Comparison of ENCODE assay signal across 20 cellular contexts in genomic region chr12:109938947-109939346, GRCh38.
DNase-seq lines count a peak whose midpoint lies in the region; ATAC-seq and TF ChIP-seq lines count a peak whose summit lies in the region.
"Had no signal": no experiment of that assay in that cellular context is flagged by ENCODE, and none has a peak within 500 bp of the region (broad histone marks: within the 10 kb centered on the region; RNA-seq: fewer than 3 reads in every experiment).

No MANE protein-coding gene starts in this region.

- DNase-seq in stimulated activated naive CD8-positive, alpha-beta T cell treated with anti-CD3 and anti-CD28 coated beads, Interleukin-15, amount 100 ng/mL, for 72 hours: no peak
- peak; percentile 50 for DNase-seq in islet precursor cell
- no peak for DNase-seq in nephron progenitor cell
- DNase-seq in stimulated activated effector memory CD8-positive, alpha-beta T cell treated with anti-CD3 and anti-CD28 coated beads, Interleukin-12 subunit alpha, Interleukin-12 subunit beta, amount 100 ng/mL, for 72 hours (ENCODE audit: low spot score in 2 of 2): no peak
- DNase-seq in NCI-H2081 (lab: John Stamatoyannopoulos, UW): no peak
- no peak for DNase-seq in nucleus accumbens (lab: John Stamatoyannopoulos, UW)
- DNase-seq: 8988T; C1 segment of cervical spinal cord; Calu3; CD4-positive, alpha-beta memory T cell; COR-L47; DMS53; DMS79 treated with DMSO at 0.1 percent for 48 hours; GF-D8; H9 had no signal

- peak overlapping the region; percentile 1 for H3K27ac Mint-ChIP-seq in stimulated activated naive CD8-positive, alpha-beta T cell treated with anti-CD3 and anti-CD28 coated beads, Interleukin-15, Interleukin-2, amounts not matched to agents 100 ng/mL and 50 ng/mL, for 24 hours
- H3K27ac Mint-ChIP-seq in stimulated activated naive CD8-positive, alpha-beta T cell treated with anti-CD3 and anti-CD28 coated beads, Interleukin-15, amount 100 ng/mL, for 72 hours: peak overlapping the region in 1 of 2 donors; percentile 6
- H3K27ac Mint-ChIP-seq in nephron progenitor cell: peak overlapping the region; percentile 50
- H3K27ac Mint-ChIP-seq in stimulated activated effector memory CD8-positive, alpha-beta T cell treated with anti-CD3 and anti-CD28 coated beads, Interleukin-12 subunit alpha, Interleukin-12 subunit beta, amount 100 ng/mL, for 72 hours: peak overlapping the region; percentile 26
- H3K27ac Mint-ChIP-seq: GM23338, H9 had no signal

- H3K4me1 Mint-ChIP-seq in stimulated activated naive CD8-positive, alpha-beta T cell treated with anti-CD3 and anti-CD28 coated beads, Interleukin-15, Interleukin-2, amounts not matched to agents 100 ng/mL and 50 ng/mL, for 24 hours (ENCODE audit: low read depth): no peaks in the 10 kb centered on the region
- no peaks in the 10 kb centered on the region for H3K4me1 Mint-ChIP-seq in stimulated activated naive CD8-positive, alpha-beta T cell treated with anti-CD3 and anti-CD28 coated beads, Interleukin-15, amount 100 ng/mL, for 72 hours
- peaks cover 6% of the 10 kb centered on the region for H3K4me1 Mint-ChIP-seq in nephron progenitor cell
- no peaks in the 10 kb centered on the region for H3K4me1 Mint-ChIP-seq in stimulated activated effector memory CD8-positive, alpha-beta T cell treated with anti-CD3 and anti-CD28 coated beads, Interleukin-12 subunit alpha, Interleukin-12 subunit beta, amount 100 ng/mL, for 72 hours
- H3K4me1 Mint-ChIP-seq: GM23338, H9 had no signal

- TF ChIP-seq CTCF in nephron progenitor cell (IDR thresholded peaks at IDR 0.05): no peak

- H3K9me3 Mint-ChIP-seq in stimulated activated naive CD8-positive, alpha-beta T cell treated with anti-CD3 and anti-CD28 coated beads, Interleukin-15, Interleukin-2, amounts not matched to agents 100 ng/mL and 50 ng/mL, for 24 hours: no peaks in the 10 kb centered on the region
- no peaks in the 10 kb centered on the region for H3K9me3 Mint-ChIP-seq in stimulated activated naive CD8-positive, alpha-beta T cell treated with anti-CD3 and anti-CD28 coated beads, Interleukin-15, amount 100 ng/mL, for 72 hours
- no peaks in the 10 kb centered on the region for H3K9me3 Mint-ChIP-seq in nephron progenitor cell
- no peaks in the 10 kb centered on the region for H3K9me3 Mint-ChIP-seq in stimulated activated effector memory CD8-positive, alpha-beta T cell treated with anti-CD3 and anti-CD28 coated beads, Interleukin-12 subunit alpha, Interleukin-12 subunit beta, amount 100 ng/mL, for 72 hours
- H3K9me3 Mint-ChIP-seq: CD4-positive, alpha-beta memory T cell; GM23338; H9 had no signal

- no peak for ATAC-seq in stimulated activated naive CD8-positive, alpha-beta T cell treated with anti-CD3 and anti-CD28 coated beads, Interleukin-15, amount 100 ng/mL, for 72 hours
- no peak for ATAC-seq in stimulated activated effector memory CD8-positive, alpha-beta T cell treated with anti-CD3 and anti-CD28 coated beads, Interleukin-12 subunit alpha, Interleukin-12 subunit beta, amount 100 ng/mL, for 72 hours
- no peak for ATAC-seq in GM18867 (IDR thresholded peaks at IDR 0.05; ENCODE audit: unreplicated experiment)
- ATAC-seq: A549, GM23338, HCT116 had no signal

- no peak overlapping the region for H3K4me3 Mint-ChIP-seq in stimulated activated naive CD8-positive, alpha-beta T cell treated with anti-CD3 and anti-CD28 coated beads, Interleukin-15, Interleukin-2, amounts not matched to agents 100 ng/mL and 50 ng/mL, for 24 hours
- H3K4me3 Mint-ChIP-seq in stimulated activated naive CD8-positive, alpha-beta T cell treated with anti-CD3 and anti-CD28 coated beads, Interleukin-15, amount 100 ng/mL, for 72 hours: no peak overlapping the region
- no peak overlapping the region for H3K4me3 Mint-ChIP-seq in nephron progenitor cell
- H3K4me3 Mint-ChIP-seq in stimulated activated effector memory CD8-positive, alpha-beta T cell treated with anti-CD3 and anti-CD28 coated beads, Interleukin-12 subunit alpha, Interleukin-12 subunit beta, amount 100 ng/mL, for 72 hours: no peak overlapping the region
- H3K4me3 Mint-ChIP-seq: CD4-positive, alpha-beta memory T cell; GM23338; H9 had no signal

- peaks cover 50% of the 10 kb centered on the region for H3K36me3 Mint-ChIP-seq in stimulated activated naive CD8-positive, alpha-beta T cell treated with anti-CD3 and anti-CD28 coated beads, Interleukin-15, Interleukin-2, amounts not matched to agents 100 ng/mL and 50 ng/mL, for 24 hours (ENCODE audit: low read depth)
- peaks cover 54% of the 10 kb centered on the region for H3K36me3 Mint-ChIP-seq in nephron progenitor cell (ENCODE audit: low read depth)
- peaks cover 85% of the 10 kb centered on the region for H3K36me3 Mint-ChIP-seq in stimulated activated effector memory CD8-positive, alpha-beta T cell treated with anti-CD3 and anti-CD28 coated beads, Interleukin-12 subunit alpha, Interleukin-12 subunit beta, amount 100 ng/mL, for 72 hours

- no peaks in the 10 kb centered on the region for H3K27me3 Mint-ChIP-seq in stimulated activated naive CD8-positive, alpha-beta T cell treated with anti-CD3 and anti-CD28 coated beads, Interleukin-15, Interleukin-2, amounts not matched to agents 100 ng/mL and 50 ng/mL, for 24 hours
- H3K27me3 Mint-ChIP-seq in stimulated activated naive CD8-positive, alpha-beta T cell treated with anti-CD3 and anti-CD28 coated beads, Interleukin-15, amount 100 ng/mL, for 72 hours: no peaks in the 10 kb centered on the region
- H3K27me3 Mint-ChIP-seq in nephron progenitor cell (ENCODE audit: low read depth, poor library complexity): no peaks in the 10 kb centered on the region
- H3K27me3 Mint-ChIP-seq: CD4-positive, alpha-beta memory T cell had no signal
